ENCODE assay signal across 17 cellular contexts in the genomic region with DNA sequence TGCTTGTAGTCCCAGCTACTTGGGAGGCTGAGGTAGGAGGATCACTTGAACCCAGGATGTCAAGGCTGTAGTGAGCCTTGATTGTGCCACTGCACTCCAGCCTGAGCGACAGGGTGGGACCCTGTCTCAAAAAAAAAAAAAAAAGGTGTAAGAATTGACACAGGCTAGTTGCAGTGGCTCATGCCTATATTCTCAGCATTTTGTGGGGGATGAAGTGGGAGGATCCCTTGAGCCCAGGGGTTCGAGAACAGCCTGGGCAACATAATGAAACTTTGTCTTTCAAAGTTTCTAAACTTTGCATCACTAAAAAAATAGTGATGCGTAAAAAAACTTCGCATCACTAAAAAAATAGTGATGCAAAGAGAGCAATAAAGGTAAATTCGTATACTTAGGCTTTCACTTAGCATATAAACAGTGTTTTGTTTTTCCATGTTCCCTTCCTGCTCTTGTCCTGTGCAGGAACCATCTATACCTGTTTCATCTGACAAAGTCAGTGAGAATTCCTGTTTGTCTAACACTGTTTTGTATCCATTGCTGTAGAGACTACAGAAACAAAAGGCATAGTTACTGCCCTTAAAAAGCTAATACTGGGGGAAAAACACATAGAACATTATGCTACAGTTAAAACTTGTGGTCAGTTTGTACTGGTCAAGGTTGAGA. TPM values are rescaled to one million over a fixed set of nuclear protein-coding genes. Genes with fewer than 3 reads are reported as not detected.
DNase-seq lines count a peak whose midpoint lies in the region; ATAC-seq and TF ChIP-seq lines count a peak whose summit lies in the region.
"Had no signal": no experiment of that assay in that cellular context is flagged by ENCODE, and none has a peak within 500 bp of the region (broad histone marks: within the 10 kb centered on the region; RNA-seq: fewer than 3 reads in every experiment).

No MANE protein-coding gene starts in this region.

- CTCF ChIA-PET in activated CD4-positive, alpha-beta memory T cell treated with anti-CD3 and anti-CD28 coated beads, Interleukin-2, amount 10 ng/mL, durations not matched to agents 7 days and 5 days (lab: Charles Lee), result interaction anchor here (1.2 to 3.0 kb wide), 4 partner anchors 30 to 113 kb away, joined by 4 to 14 read pairs (median 6); no protein-coding TSS in a partner anchor

- POLR2A ChIA-PET in activated CD4-positive, alpha-beta memory T cell treated with anti-CD3 and anti-CD28 coated beads, Interleukin-2, amount 10 ng/mL, durations not matched to agents 7 days and 5 days (lab: Charles Lee), result interaction anchor here (1.2 to 1.3 kb wide), 2 partner anchors 32 kb away, joined by 3 read pairs; no protein-coding TSS in a partner anchor

- no peak overlapping the region for H3K4me3 Mint-ChIP-seq in activated CD4-positive, alpha-beta T cell treated with anti-CD3 and anti-CD28 coated beads, Interleukin-2, amount 10 ng/mL, durations not matched to agents 24 days and 14 days
- no peak overlapping the region for H3K4me3 Mint-ChIP-seq in activated CD4-positive, alpha-beta memory T cell treated with anti-CD3 and anti-CD28 coated beads, Interleukin-2, amount 10 ng/mL, durations not matched to agents 7 days and 5 days
- no peak overlapping the region for H3K4me3 Mint-ChIP-seq in progenitor cell of endocrine pancreas (ENCODE audit: low read depth)

- ATAC-seq in gastroesophageal sphincter, result no peak

- H3K27me3 Mint-ChIP-seq in activated CD4-positive, alpha-beta T cell treated with anti-CD3 and anti-CD28 coated beads, Interleukin-2, amount 10 ng/mL, durations not matched to agents 24 days and 14 days, result no peaks in the 10 kb centered on the region
- H3K27me3 Mint-ChIP-seq in activated CD4-positive, alpha-beta memory T cell treated with anti-CD3 and anti-CD28 coated beads, Interleukin-2, amount 10 ng/mL, durations not matched to agents 7 days and 5 days, result no peaks in the 10 kb centered on the region
- H3K27me3 Mint-ChIP-seq in progenitor cell of endocrine pancreas, result no peaks in the 10 kb centered on the region

- H3K4me1 Mint-ChIP-seq in activated CD4-positive, alpha-beta T cell treated with anti-CD3 and anti-CD28 coated beads, Interleukin-2, amount 10 ng/mL, durations not matched to agents 24 days and 14 days, result peaks cover 23% of the 10 kb centered on the region
- peaks cover 32% of the 10 kb centered on the region for H3K4me1 Mint-ChIP-seq in activated CD4-positive, alpha-beta memory T cell treated with anti-CD3 and anti-CD28 coated beads, Interleukin-2, amount 10 ng/mL, durations not matched to agents 7 days and 5 days
- H3K4me1 Mint-ChIP-seq in progenitor cell of endocrine pancreas (ENCODE audit: low read depth), result peaks cover 6% of the 10 kb centered on the region

- H3K4me3 ChIP-seq in gastroesophageal sphincter, result no peak overlapping the region
- H3K4me3 ChIP-seq: Peyer's patch had no signal

- peaks cover 19% of the 10 kb centered on the region for H3K36me3 Mint-ChIP-seq in activated CD4-positive, alpha-beta T cell treated with anti-CD3 and anti-CD28 coated beads, Interleukin-2, amount 10 ng/mL, durations not matched to agents 24 days and 14 days (ENCODE audit: low read depth)
- H3K36me3 Mint-ChIP-seq in activated CD4-positive, alpha-beta memory T cell treated with anti-CD3 and anti-CD28 coated beads, Interleukin-2, amount 10 ng/mL, durations not matched to agents 7 days and 5 days (ENCODE audit: low read depth), result peaks cover 15% of the 10 kb centered on the region
- H3K36me3 Mint-ChIP-seq in progenitor cell of endocrine pancreas (ENCODE audit: insufficient read depth), result peaks cover 5% of the 10 kb centered on the region

- H3K4me1 ChIP-seq in gastroesophageal sphincter, result peaks cover 0 to 25% (median 7%) of the 10 kb centered on the region in 3 donors
- H3K4me1 ChIP-seq: Peyer's patch had no signal

- DNase-seq in activated CD4-positive, alpha-beta T cell treated with anti-CD3 and anti-CD28 coated beads, Interleukin-2, amount 10 ng/mL, durations not matched to agents 24 days and 14 days, result no peak
- DNase-seq in activated CD4-positive, alpha-beta T cell treated with anti-CD3 and anti-CD28 coated beads, Interleukin-2, amount 50 U/mL, for 1 hour, result no peak
- no peak for DNase-seq in activated CD4-positive, alpha-beta memory T cell treated with anti-CD3 and anti-CD28 coated beads, Interleukin-2, amount 10 ng/mL, durations not matched to agents 7 days and 5 days
- DNase-seq in progenitor cell of endocrine pancreas (ENCODE audit: low spot score, unreplicated experiment) (no peak), SW480 (ENCODE audit: low spot score) (no peak), HuH-7.5 (ENCODE audit: low spot score) (no peak)
- no peak for DNase-seq in stimulated activated CD4-positive, alpha-beta T cell treated with anti-CD3 and anti-CD28 coated beads, Interleukin-1b, Interleukin-23, amount 100 ng/mL, for 48 hours
- DNase-seq: caudate nucleus; H7; NCI-H2029; NCI-H69; Peyer's patch; small intestine; stimulated activated naive CD4-positive, alpha-beta T cell; WERI-Rb-1 had no signal

- TF ChIP-seq POLR2A in gastroesophageal sphincter (IDR thresholded peaks at IDR 0.05), result no peak

- no peaks in the 10 kb centered on the region for H3K9me3 ChIP-seq in gastroesophageal sphincter
- H3K9me3 ChIP-seq: Peyer's patch had no signal

- H3K27me3 ChIP-seq in gastroesophageal sphincter, result no peaks in the 10 kb centered on the region
- H3K27me3 ChIP-seq: Peyer's patch had no signal

- intact Hi-C loops in activated CD4-positive, alpha-beta T cell treated with anti-CD3 and anti-CD28 coated beads, Interleukin-2, amount 10 ng/mL, durations not matched to agents 24 days and 14 days (cut with micrococcal nuclease), result no loop called here

- 82 to 97% methylated on average over 4 to 5 of the region's 5 CpGs for WGBS in gastroesophageal sphincter (ENCODE audit: low coverage in 1 of 2), 2 donors

- peak overlapping the region; percentile 63 for H3K27ac Mint-ChIP-seq in activated CD4-positive, alpha-beta T cell treated with anti-CD3 and anti-CD28 coated beads, Interleukin-2, amount 10 ng/mL, durations not matched to agents 24 days and 14 days
- peak overlapping the region; percentile 2 for H3K27ac Mint-ChIP-seq in activated CD4-positive, alpha-beta memory T cell treated with anti-CD3 and anti-CD28 coated beads, Interleukin-2, amount 10 ng/mL, durations not matched to agents 7 days and 5 days
- peak overlapping the region; percentile 72 for H3K27ac Mint-ChIP-seq in progenitor cell of endocrine pancreas

- H3K27ac ChIP-seq in gastroesophageal sphincter, result peak overlapping the region in 3 of 4 donors; percentile 27 to 68 (median 44)
- H3K27ac ChIP-seq: parathyroid adenoma, Peyer's patch, WERI-Rb-1 had no signal

- H3K9me3 Mint-ChIP-seq in activated CD4-positive, alpha-beta T cell treated with anti-CD3 and anti-CD28 coated beads, Interleukin-2, amount 10 ng/mL, durations not matched to agents 24 days and 14 days, result no peaks in the 10 kb centered on the region
- no peaks in the 10 kb centered on the region for H3K9me3 Mint-ChIP-seq in activated CD4-positive, alpha-beta memory T cell treated with anti-CD3 and anti-CD28 coated beads, Interleukin-2, amount 10 ng/mL, durations not matched to agents 7 days and 5 days
- no peaks in the 10 kb centered on the region for H3K9me3 Mint-ChIP-seq in progenitor cell of endocrine pancreas (ENCODE audit: low read depth)

- TF ChIP-seq CTCF in gastroesophageal sphincter (IDR thresholded peaks at IDR 0.05) (no peak), progenitor cell of endocrine pancreas (IDR thresholded peaks at IDR 0.05; ENCODE audit: unreplicated experiment) (no peak)

- no peak for TF ChIP-seq EP300 in gastroesophageal sphincter (IDR thresholded peaks at IDR 0.05)

- H3K36me3 ChIP-seq in gastroesophageal sphincter, result peaks cover 0 to 6% of the 10 kb centered on the region in 2 donors

RNA-seq across cellular contexts. Expression of a gene that starts 32.1 kb away (rescaled TPM):
- 60.2 and 62.5 TPM in 2 replicates for total RNA-seq in activated CD4-positive, alpha-beta T cell treated with anti-CD3 and anti-CD28 coated beads, Interleukin-2, amount 10 ng/mL, durations not matched to agents 24 days and 14 days
- 10 to 100 TPM; 74.9 to 76.9 TPM for total RNA-seq in activated CD4-positive, alpha-beta memory T cell treated with anti-CD3 and anti-CD28 coated beads, Interleukin-2, amount 10 ng/mL, durations not matched to agents 7 days and 5 days
- total RNA-seq in gastroesophageal sphincter, result 10 to 100 TPM; 26.4 to 44.8 (median 41.4) TPM
- 67.8 and 69.8 TPM in 2 replicates for total RNA-seq in progenitor cell of endocrine pancreas

RNA-seq across cellular contexts. Expression of a gene that starts 50.6 kb away (rescaled TPM):
- total RNA-seq in activated CD4-positive, alpha-beta T cell treated with anti-CD3 and anti-CD28 coated beads, Interleukin-2, amount 10 ng/mL, durations not matched to agents 24 days and 14 days, result 219 and 229 TPM in 2 replicates
- total RNA-seq in activated CD4-positive, alpha-beta memory T cell treated with anti-CD3 and anti-CD28 coated beads, Interleukin-2, amount 10 ng/mL, durations not matched to agents 7 days and 5 days, result 100 to 1,000 TPM; 132 to 142 TPM
- total RNA-seq in gastroesophageal sphincter (1 to 10 TPM in 1 of 4 donors, under 1 TPM in 2, not detected in 1; 0.46 to 2.8 (median 0.47) TPM), progenitor cell of endocrine pancreas (11.8 and 14.2 TPM in 2 replicates)

Comparison
In these comparisons a context has a peak if more than half of its experiments do, and no peak if none do; other contexts are left out.
1. H3K27ac Mint-ChIP-seq: peak in every context shown above with its lines; median percentile 72 in progenitor cell of endocrine pancreas; 63 in activated CD4-positive, alpha-beta T cell treated with anti-CD3 and anti-CD28 coated beads, Interleukin-2, amount 10 ng/mL, durations not matched to agents 24 days and 14 days; 2 in activated CD4-positive, alpha-beta memory T cell treated with anti-CD3 and anti-CD28 coated beads, Interleukin-2, amount 10 ng/mL, durations not matched to agents 7 days and 5 days.